9 cellular contexts compared by ENCODE assay signal in the genomic region with DNA sequence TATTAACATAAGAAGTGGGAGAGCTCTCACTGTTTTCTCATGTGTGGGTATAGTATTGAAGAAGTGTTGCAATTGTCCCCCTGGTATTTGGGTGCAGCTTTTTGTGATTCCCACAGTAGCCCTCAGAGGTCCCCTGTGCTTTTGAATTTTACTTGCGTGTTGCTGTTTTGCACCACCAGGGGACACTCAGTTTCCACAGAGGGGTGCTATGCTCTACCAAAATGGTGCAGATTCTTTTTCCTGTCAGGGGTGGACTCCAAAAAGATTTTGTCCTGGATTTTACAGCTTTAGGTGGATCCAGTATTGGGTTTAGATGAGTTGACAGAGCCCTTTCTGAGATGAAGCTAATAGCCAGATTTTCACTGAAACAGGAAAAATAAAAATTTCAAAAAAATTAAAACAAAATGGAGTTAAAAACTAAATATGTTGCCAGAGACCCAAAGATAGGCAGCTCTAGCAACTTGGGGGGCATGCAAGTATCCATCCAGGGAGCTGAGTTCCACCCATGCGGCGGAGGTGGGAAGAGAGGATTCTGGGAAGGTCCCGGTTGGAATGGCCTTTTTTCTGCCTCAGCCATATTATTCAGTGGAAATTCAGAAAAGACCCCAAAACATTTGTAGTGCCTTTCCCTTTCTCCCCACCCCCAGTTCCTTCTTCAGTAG. TPM values are rescaled to one million over a fixed set of nuclear protein-coding genes. Genes with fewer than 3 reads are reported as not detected.
DNase-seq lines count a peak whose midpoint lies in the region; ATAC-seq and TF ChIP-seq lines count a peak whose summit lies in the region.
"Had no signal": no experiment of that assay in that cellular context is flagged by ENCODE, and none has a peak within 500 bp of the region (broad histone marks: within the 10 kb centered on the region; RNA-seq: fewer than 3 reads in every experiment).

No MANE protein-coding gene starts in this region.

- H3K27ac ChIP-seq in HUES6 (ENCODE audit: low read depth, low read length) (peak overlapping the region; percentile 16; the same call in 1 of the 2 replicates), VCaP (no peak overlapping the region), foreskin keratinocyte (no peak overlapping the region), parathyroid adenoma (peak overlapping the region; percentile 48)
- H3K27ac ChIP-seq: BLaER1 treated with 17β-estradiol and CSF1 and Interleukin-3, amounts not matched to agents 10 nM and 100 nM had no signal

- ATAC-seq in foreskin keratinocyte: peak; percentile 59

- H2AFZ ChIP-seq in parathyroid adenoma: peak overlapping the region; percentile 85

- H3K9ac ChIP-seq in HUES6 (ENCODE audit: low read length) (no peak overlapping the region), parathyroid adenoma (no peak overlapping the region)
- H3K9ac ChIP-seq: BLaER1 treated with 17β-estradiol and CSF1 and Interleukin-3, amounts not matched to agents 10 nM and 100 nM had no signal

- TF ChIP-seq CTCF in VCaP (conservative IDR thresholded peaks at IDR 0.05) (peak; percentile 86), foreskin keratinocyte (conservative IDR thresholded peaks at IDR 0.05) (peak; percentile 83), parathyroid adenoma (IDR thresholded peaks at IDR 0.05) (peak; percentile 90)

- no peaks in the 10 kb centered on the region for H3K27me3 ChIP-seq in HUES6 (ENCODE audit: control insufficient read depth, insufficient read depth, low read length)
- no peaks in the 10 kb centered on the region for H3K27me3 ChIP-seq in foreskin keratinocyte
- no peaks in the 10 kb centered on the region for H3K27me3 ChIP-seq in parathyroid adenoma (ENCODE audit: control insufficient read depth, insufficient read depth, low read length)
- H3K27me3 ChIP-seq: BLaER1 treated with 17β-estradiol and CSF1 and Interleukin-3, amounts not matched to agents 10 nM and 100 nM had no signal

- H3K9me3 ChIP-seq in HUES6 (ENCODE audit: control insufficient read depth, insufficient read depth, low read depth, low read length): no peaks in the 10 kb centered on the region
- no peaks in the 10 kb centered on the region for H3K9me3 ChIP-seq in parathyroid adenoma (ENCODE audit: control insufficient read depth, low read length)
- H3K9me3 ChIP-seq: BLaER1 treated with 17β-estradiol and CSF1 and Interleukin-3, amounts not matched to agents 10 nM and 100 nM had no signal

- no peaks in the 10 kb centered on the region for H3K79me2 ChIP-seq in parathyroid adenoma

- DNase-seq in DMS53 (lab: John Stamatoyannopoulos, UW) (peak; percentile 41), DMS53 treated with DMSO at 0.1 percent for 48 hours (lab: John Stamatoyannopoulos, UW; ENCODE audit: unreplicated experiment) (no peak), foreskin keratinocyte (peak; percentile 2 to 29), NCI-H1436 (lab: John Stamatoyannopoulos, UW) (no peak)
- no peak for DNase-seq in activated effector memory CD4-positive, alpha-beta T cell treated with anti-CD3 and anti-CD28 coated beads, Interleukin-2, amount 50 U/mL, for 16 hours

- H3K4me3 ChIP-seq in HUES6 (ENCODE audit: low read depth, low read length): no peak overlapping the region
- H3K4me3 ChIP-seq in parathyroid adenoma (ENCODE audit: low read depth, low read length): no peak overlapping the region
- H3K4me3 ChIP-seq: BLaER1 treated with 17β-estradiol and CSF1 and Interleukin-3, amounts not matched to agents 10 nM and 100 nM had no signal

- H3K4me1 ChIP-seq in HUES6 (ENCODE audit: control insufficient read depth, insufficient read depth, low read length): peaks cover 9% of the 10 kb centered on the region
- H3K4me1 ChIP-seq in foreskin keratinocyte: peaks cover 7% of the 10 kb centered on the region
- peaks cover 27% of the 10 kb centered on the region for H3K4me1 ChIP-seq in parathyroid adenoma

- peaks cover 9% of the 10 kb centered on the region for H3K36me3 ChIP-seq in HUES6 (ENCODE audit: control insufficient read depth, insufficient read depth, low read length)
- no peaks in the 10 kb centered on the region for H3K36me3 ChIP-seq in parathyroid adenoma (ENCODE audit: control insufficient read depth, insufficient read depth, low read length)

- no peak overlapping the region for H3K4me2 ChIP-seq in parathyroid adenoma (ENCODE audit: low read length)
- H3K4me2 ChIP-seq: BLaER1 treated with 17β-estradiol and CSF1 and Interleukin-3, amounts not matched to agents 10 nM and 100 nM had no signal

RNA-seq across cellular contexts. Expression of gene TTLL5, which starts 50.2 kb away (rescaled TPM):
- total RNA-seq in foreskin keratinocyte: 25.3 and 29.6 TPM in 2 replicates
- polyA plus RNA-seq in foreskin keratinocyte: 13.3 and 13.7 TPM in 2 replicates

RNA-seq across cellular contexts. Expression of gene ERG28, which starts 50.6 kb away (rescaled TPM):
- 31.3 and 33.2 TPM in 2 replicates for total RNA-seq in foreskin keratinocyte
- polyA plus RNA-seq in foreskin keratinocyte: 52.9 and 62.2 TPM in 2 replicates

Comparison
In these comparisons a context has a peak if more than half of its experiments do, and no peak if none do; other contexts are left out.
1. DNase-seq: peak in DMS53 (single experiment) and foreskin keratinocyte (2 of 2); none in DMS53 treated with DMSO at 0.1 percent for 48 hours (single experiment), activated effector memory CD4-positive, alpha-beta T cell treated with anti-CD3 and anti-CD28 coated beads, Interleukin-2, amount 50 U/mL, for 16 hours (single experiment) and NCI-H1436 (single experiment).
2. H3K27ac ChIP-seq: peak in HUES6 (single experiment) and parathyroid adenoma (single experiment); none in VCaP (single experiment) and foreskin keratinocyte (single experiment).
3. Peak in every context shown above with its lines, with median percentiles within 50 percentile points of each other: CTCF ChIP-seq.